ENCODE assay signal across 10 cellular contexts in genomic region chr4:33184684-33185083, GRCh38.
DNase-seq lines count a peak whose midpoint lies in the region; ATAC-seq, FAIRE-seq and TF ChIP-seq lines count a peak whose summit lies in the region.
"Had no signal": no experiment of that assay in that cellular context is flagged by ENCODE, and none has a peak within 500 bp of the region (broad histone marks: within the 10 kb centered on the region; RNA-seq: fewer than 3 reads in every experiment).

No MANE protein-coding gene starts in this region.

- no peak for TF ChIP-seq CTCF in D721Med (IDR thresholded peaks at IDR 0.05; ENCODE audit: insufficient read depth, missing control alignments)

- FAIRE-seq in D721Med (lab: Jason Lieb, UNC) = no peak
- FAIRE-seq: A549 had no signal

- ATAC-seq in GM19463 (IDR thresholded peaks at IDR 0.05; ENCODE audit: unreplicated experiment) (peak; percentile 94), HG03025 (IDR thresholded peaks at IDR 0.05; ENCODE audit: low FRiP score, unreplicated experiment) (peak; percentile 89)
- ATAC-seq: A549 had no signal

- peak; percentile 19 for DNase-seq in Ammon's horn (ENCODE audit: low spot score)
- peak; percentile 12 for DNase-seq in NCI-H510A (lab: John Stamatoyannopoulos, UW)
- DNase-seq in NCI-H1694 (lab: John Stamatoyannopoulos, UW) = no peak
- no peak for DNase-seq in hepatic stellate cell (ENCODE audit: low spot score)
- DNase-seq in SK-N-DZ (ENCODE audit: low spot score) = no peak
- DNase-seq in D721Med (ENCODE audit: insufficient read length, low spot score) = no peak
- DNase-seq: SHP77 had no signal

Comparison
In these comparisons a context has a peak if more than half of its experiments do, and no peak if none do; other contexts are left out.
1. DNase-seq: peak in Ammon's horn (single experiment) and NCI-H510A (single experiment); none in NCI-H1694 (single experiment), hepatic stellate cell (single experiment), SK-N-DZ (single experiment) and D721Med (single experiment).